9 cellular contexts compared by ENCODE assay signal in genomic region chr3:127399154-127399553, GRCh38.
"Had no signal": no experiment of that assay in that cellular context is flagged by ENCODE, and none has a peak within 500 bp of the region (broad histone marks: within the 10 kb centered on the region; RNA-seq: fewer than 3 reads in every experiment).

No MANE protein-coding gene starts in this region.

- DNase-seq: GM23248, GOT3, H7, HFFc6, KBM-7 had no signal

- H3K36me3 ChIP-seq: HAP-1 had no signal

- H3K9me3 ChIP-seq: HAP-1 had no signal

- H3K4me3 ChIP-seq: GM23248, HAP-1 had no signal

- H3K27ac ChIP-seq: GM23248, HL-60 had no signal

- ATAC-seq: HCT116, HepG2 had no signal
